ENCODE assay signal across 32 cellular contexts in the genomic region with DNA sequence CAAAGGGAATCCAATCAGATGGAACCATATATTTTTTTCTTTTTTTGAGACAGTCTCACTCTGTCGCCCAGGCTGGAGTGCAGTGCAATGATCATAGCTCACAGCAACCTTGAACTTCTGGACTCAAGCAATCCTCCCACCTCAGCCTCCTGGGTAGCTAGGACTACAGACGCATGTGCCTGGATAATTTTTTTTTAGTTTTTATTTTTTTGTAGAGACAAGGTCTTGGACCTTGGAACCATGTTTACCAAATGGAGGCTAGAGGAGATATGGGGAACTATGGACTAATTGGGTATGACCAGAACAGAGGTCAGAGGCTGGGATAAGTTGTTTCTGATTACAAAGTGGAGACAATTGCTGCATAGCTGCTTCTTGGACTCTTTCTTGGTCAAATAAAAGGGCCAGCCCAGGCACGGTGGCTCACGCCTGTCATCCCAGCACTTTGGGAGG.
"Had no signal": no experiment of that assay in that cellular context is flagged by ENCODE, and none has a peak within 500 bp of the region (broad histone marks: within the 10 kb centered on the region; RNA-seq: fewer than 3 reads in every experiment).

No MANE protein-coding gene starts in this region.

- H3K36me3 ChIP-seq: brain microvascular endothelial cell, colonic mucosa, esophagus squamous epithelium, gastroesophageal sphincter, WERI-Rb-1 had no signal

- H3K4me3 Mint-ChIP-seq: activated B cell treated with CpG ODN at 0.5 μM for 24 hours; activated CD4-positive, alpha-beta memory T cell treated with anti-CD3 and anti-CD28 coated beads for 36 hours; activated CD4-positive, alpha-beta T cell treated with anti-CD3 and anti-CD28 coated beads for 36 hours; activated CD4-positive, alpha-beta T cell treated with anti-CD3 and anti-CD28 coated beads, Interleukin-2, amount 10 ng/mL, durations not matched to agents 24 days and 14 days; activated CD8-positive, alpha-beta memory T cell treated with anti-CD3 and anti-CD28 coated beads, Interleukin-2, amount 10 ng/mL, durations not matched to agents 7 days and 5 days; activated CD8-positive, alpha-beta T cell treated with anti-CD3 and anti-CD28 coated beads, Interleukin-2, amount 10 ng/mL, durations not matched to agents 7 days and 5 days; activated naive CD4-positive, alpha-beta T cell treated with anti-CD3 and anti-CD28 coated beads, Interleukin-2, amount 10 ng/mL, durations not matched to agents 7 days and 5 days; activated naive CD8-positive, alpha-beta T cell treated with anti-CD3 and anti-CD28 coated beads, Interleukin-2, amount 10 ng/mL, durations not matched to agents 7 days and 5 days; activated T-helper 1 cell treated with anti-CD3 and anti-CD28 coated beads, Interleukin-12 subunit alpha, Interleukin-12 subunit beta, Interleukin-2, Interleukin-4 antibody, amounts not matched to agents 30 ng/mL and 10 ng/mL and 1 ng/mL, durations not matched to agents 14 hours and 24 hours and 36 hours; T-cell; T-helper 1 cell treated with Interleukin-12 subunit alpha and Interleukin-12 subunit beta and Interleukin-4 antibody, amounts not matched to agents 30 μg/mL and 1 μg/mL, for 36 hours; T-helper 2 cell treated with Interferon-gamma antibody and Interleukin-4, amounts not matched to agents 5 μg/mL and 100 μg/mL, for 36 hours had no signal

- H3K27me3 Mint-ChIP-seq: activated CD4-positive, alpha-beta memory T cell treated with anti-CD3 and anti-CD28 coated beads for 36 hours; activated CD4-positive, alpha-beta T cell treated with anti-CD3 and anti-CD28 coated beads for 36 hours; T-cell had no signal

- H3K27ac Mint-ChIP-seq: activated B cell treated with CpG ODN at 0.5 μM for 24 hours; activated CD4-positive, alpha-beta memory T cell treated with anti-CD3 and anti-CD28 coated beads for 36 hours; activated CD4-positive, alpha-beta T cell treated with anti-CD3 and anti-CD28 coated beads for 36 hours; activated CD4-positive, alpha-beta T cell treated with anti-CD3 and anti-CD28 coated beads, Interleukin-2, amount 10 ng/mL, durations not matched to agents 24 days and 14 days; activated CD8-positive, alpha-beta memory T cell treated with anti-CD3 and anti-CD28 coated beads, Interleukin-2, amount 10 ng/mL, durations not matched to agents 7 days and 5 days; activated CD8-positive, alpha-beta T cell treated with anti-CD3 and anti-CD28 coated beads, Interleukin-2, amount 10 ng/mL, durations not matched to agents 7 days and 5 days; activated naive CD4-positive, alpha-beta T cell treated with anti-CD3 and anti-CD28 coated beads, Interleukin-2, amount 10 ng/mL, durations not matched to agents 7 days and 5 days; activated naive CD4-positive, alpha-beta T cell treated with anti-CD3 and anti-CD28 coated beads, Interleukin-2, amount 50 U/mL, for 72 hours; activated naive CD8-positive, alpha-beta T cell treated with anti-CD3 and anti-CD28 coated beads, Interleukin-2, amount 10 ng/mL, durations not matched to agents 7 days and 5 days; activated T-helper 1 cell treated with anti-CD3 and anti-CD28 coated beads, Interleukin-12 subunit alpha, Interleukin-12 subunit beta, Interleukin-2, Interleukin-4 antibody, amounts not matched to agents 30 ng/mL and 10 ng/mL and 1 ng/mL, durations not matched to agents 14 hours and 24 hours and 36 hours; activated T-helper 2 cell treated with anti-CD3 and anti-CD28 coated beads, Interferon-gamma antibody, Interleukin-2, Interleukin-4, amounts not matched to agents 10 μg/mL and 5 μg/mL and 100 μg/mL, durations not matched to agents 14 hours and 24 hours and 36 hours; T-cell; T-helper 1 cell treated with Interleukin-12 subunit alpha and Interleukin-12 subunit beta and Interleukin-4 antibody, amounts not matched to agents 30 μg/mL and 1 μg/mL, for 36 hours; T-helper 2 cell treated with Interferon-gamma antibody and Interleukin-4, amounts not matched to agents 5 μg/mL and 100 μg/mL, for 36 hours had no signal

- H3K4me1 Mint-ChIP-seq: activated B cell treated with CpG ODN at 0.5 μM for 24 hours had no signal

- H3K4me3 ChIP-seq: colonic mucosa, esophagus squamous epithelium, gastroesophageal sphincter had no signal

- H3K9me3 ChIP-seq: colonic mucosa, esophagus squamous epithelium, gastroesophageal sphincter had no signal

- H3K27ac ChIP-seq: brain microvascular endothelial cell, colonic mucosa, epithelial cell of prostate, esophagus squamous epithelium, gastroesophageal sphincter, WERI-Rb-1 had no signal

- H3K27me3 ChIP-seq: brain microvascular endothelial cell, colonic mucosa, esophagus squamous epithelium, gastroesophageal sphincter had no signal

- ATAC-seq: activated CD4-positive, alpha-beta T cell treated with anti-CD3 and anti-CD28 coated beads for 36 hours; activated CD8-positive, alpha-beta memory T cell treated with anti-CD3 and anti-CD28 coated beads, Interleukin-2, amount 10 ng/mL, durations not matched to agents 7 days and 5 days; activated CD8-positive, alpha-beta T cell treated with anti-CD3 and anti-CD28 coated beads, Interleukin-2, amount 10 ng/mL, durations not matched to agents 7 days and 5 days; activated naive CD4-positive, alpha-beta T cell treated with anti-CD3 and anti-CD28 coated beads, Interleukin-2, amount 50 U/mL, for 72 hours; gastroesophageal sphincter; T-cell had no signal

- H3K4me1 ChIP-seq: colonic mucosa, esophagus squamous epithelium, gastroesophageal sphincter had no signal

- H3K36me3 Mint-ChIP-seq: activated CD4-positive, alpha-beta memory T cell treated with anti-CD3 and anti-CD28 coated beads for 36 hours; activated CD8-positive, alpha-beta memory T cell treated with anti-CD3 and anti-CD28 coated beads, Interleukin-2, amount 10 ng/mL, durations not matched to agents 7 days and 5 days; activated naive CD4-positive, alpha-beta T cell treated with anti-CD3 and anti-CD28 coated beads, Interleukin-2, amount 10 ng/mL, durations not matched to agents 7 days and 5 days; activated naive CD4-positive, alpha-beta T cell treated with anti-CD3 and anti-CD28 coated beads, Interleukin-2, amount 50 U/mL, for 72 hours; activated naive CD8-positive, alpha-beta T cell treated with anti-CD3 and anti-CD28 coated beads, Interleukin-2, amount 10 ng/mL, durations not matched to agents 7 days and 5 days; T-cell had no signal

- DNase-seq: activated B cell treated with CpG ODN at 0.5 μM for 24 hours; activated CD4-positive, alpha-beta memory T cell treated with anti-CD3 and anti-CD28 coated beads for 36 hours; activated CD4-positive, alpha-beta T cell treated with anti-CD3 and anti-CD28 coated beads for 36 hours; activated CD4-positive, alpha-beta T cell treated with anti-CD3 and anti-CD28 coated beads, Interleukin-2, amount 10 ng/mL, durations not matched to agents 24 days and 14 days; activated CD4-positive, CD25-positive, alpha-beta regulatory T cell treated with anti-CD3 and anti-CD28 coated beads, Interleukin-2, amount 50 U/mL, for 72 hours; activated CD8-positive, alpha-beta memory T cell treated with anti-CD3 and anti-CD28 coated beads, Interleukin-2, amount 10 ng/mL, durations not matched to agents 7 days and 5 days; activated CD8-positive, alpha-beta memory T cell treated with anti-CD3 and anti-CD28 coated beads, Interleukin-2, amount 50 U/mL, for 4 hours; activated CD8-positive, alpha-beta T cell treated with anti-CD3 and anti-CD28 coated beads, Interleukin-2, amount 10 ng/mL, durations not matched to agents 7 days and 5 days; activated effector memory CD4-positive, alpha-beta T cell treated with anti-CD3 and anti-CD28 coated beads, Interleukin-2, amount 50 U/mL, for 16 hours; activated naive CD4-positive, alpha-beta T cell; activated naive CD4-positive, alpha-beta T cell treated with anti-CD3 and anti-CD28 coated beads, Interleukin-2, amount 10 ng/mL, durations not matched to agents 7 days and 5 days; activated naive CD8-positive, alpha-beta T cell treated with anti-CD3 and anti-CD28 coated beads, Interleukin-2, amount 10 ng/mL, durations not matched to agents 7 days and 5 days; activated T-cell treated with anti-CD3 and anti-CD28 coated beads, Interleukin-2, amount 50 U/mL, for 1 hour; activated T-cell treated with anti-CD3 and anti-CD28 coated beads, Interleukin-2, amount 50 U/mL, for 48 hours; amniotic stem cell; anterior cingulate cortex; brain microvascular endothelial cell; colonic mucosa; effector CD8-positive, alpha-beta T cell; esophagus squamous epithelium; foreskin melanocyte; SW 1271; T-cell; T1000; WERI-Rb-1 had no signal
